In the genomic region with DNA sequence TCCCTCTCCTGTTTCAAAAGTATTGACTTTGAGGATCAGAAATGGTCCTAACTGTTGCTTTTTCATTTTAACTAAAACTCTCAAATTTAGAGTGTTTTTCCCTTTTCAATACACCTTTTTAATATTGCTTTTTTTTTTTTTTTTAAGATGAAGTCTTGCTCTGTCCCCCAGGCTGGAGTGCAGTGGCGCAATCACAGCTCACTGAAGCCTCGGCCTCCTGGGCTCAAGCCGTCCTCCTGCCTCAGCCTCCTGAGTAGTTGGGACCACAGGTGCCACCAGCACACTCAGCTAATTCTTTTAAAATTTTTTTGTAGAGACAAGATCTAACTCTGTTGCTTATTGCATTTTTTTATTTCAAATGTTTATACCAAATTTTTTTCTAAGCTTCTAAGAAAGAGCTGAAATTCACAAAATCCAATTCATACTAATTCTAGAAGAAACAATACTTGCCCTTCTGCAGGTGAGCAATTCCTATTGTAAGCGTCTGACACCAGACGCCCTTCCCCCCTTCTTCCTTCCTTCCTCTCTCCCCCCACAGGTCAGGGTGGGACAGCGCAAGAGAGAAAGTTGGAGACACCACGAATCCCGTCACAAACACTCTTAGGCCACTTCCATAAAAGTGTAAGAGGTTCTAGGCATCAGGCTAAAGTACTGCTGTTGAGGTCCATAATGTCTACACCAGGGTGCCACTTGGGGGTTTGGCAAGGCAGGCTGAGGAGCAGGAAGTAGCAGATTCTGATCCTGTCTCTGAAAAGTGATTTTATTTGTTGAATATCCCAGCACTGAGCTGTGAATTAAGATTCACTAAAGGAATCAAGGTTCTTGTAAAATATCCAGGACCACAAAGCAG, we compare ENCODE assay signal across 15 cellular contexts. TPM values are rescaled to one million over a fixed set of nuclear protein-coding genes. Genes with fewer than 3 reads are reported as not detected.
DNase-seq lines count a peak whose midpoint lies in the region; ATAC-seq and TF ChIP-seq lines count a peak whose summit lies in the region.
"Had no signal": no experiment of that assay in that cellular context is flagged by ENCODE, and none has a peak within 500 bp of the region (broad histone marks: within the 10 kb centered on the region; RNA-seq: fewer than 3 reads in every experiment).

No MANE protein-coding gene starts in this region.

- no peaks in the 10 kb centered on the region for H3K27me3 Mint-ChIP-seq in activated naive CD4-positive, alpha-beta T cell treated with anti-CD3 and anti-CD28 coated beads, Interleukin-2, amount 50 U/mL, for 24 hours
- H3K27me3 Mint-ChIP-seq in activated naive CD8-positive, alpha-beta T cell treated with anti-CD3 and anti-CD28 coated beads, Interleukin-2, amount 10 ng/mL, durations not matched to agents 7 days and 5 days: peaks cover 10% of the 10 kb centered on the region

- TF ChIP-seq CTCF in HCT116 (IDR thresholded peaks at IDR 0.05 in 2 of 3, conservative IDR thresholded peaks at IDR 0.05 in 1 of 3; ENCODE audit: borderline replicate concordance in 1 of 3, insufficient read depth in 1 of 3, low read depth in 2 of 3, low read length in 2 of 3): 0 out of 6 replicates have a peak, but pooled peaks of 1 of the 3 experiments have one; percentile 12

- H3K4me1 ChIP-seq in HCT116 (ENCODE audit: control insufficient read depth in 1 of 2, insufficient read depth in 2 of 2, low read length in 2 of 2): peaks cover 0 to 11% of the 10 kb centered on the region in 2 experiments; a peak in 3 of 4 replicates

- H3K4me3 ChIP-seq in HCT116 (replicated peaks in 1 of 2; ENCODE audit: low read depth in 1 of 2, low read length in 2 of 2): no peak overlapping the region
- H3K4me3 ChIP-seq: mucosa of descending colon, right lobe of liver had no signal

- TF ChIP-seq POLR2A in HCT116 (IDR thresholded peaks at IDR 0.05; ENCODE audit: borderline replicate concordance, extremely low read depth, insufficient read depth, insufficient read length): no peak

- H3K9me2 ChIP-seq in HCT116 (ENCODE audit: insufficient read depth): no peaks in the 10 kb centered on the region

- intact Hi-C loops in HCT116 (cut with micrococcal nuclease): no loop called here

- no TSS peak for BruUV-seq in HCT116 (replicated peaks; lab: Mats Ljungman, UMichigan)

- no peaks in the 10 kb centered on the region for H3K79me2 ChIP-seq in HCT116 (ENCODE audit: insufficient read depth, low read length)

- H3K27ac ChIP-seq in HCT116 (ENCODE audit: low read depth, low read length): no peak overlapping the region
- H3K27ac ChIP-seq: right lobe of liver had no signal

- no peak for DNase-seq in activated naive CD4-positive, alpha-beta T cell treated with Interleukin-2 at 50 U/mL for 16 hours
- no peak for DNase-seq in HCT116 (ENCODE audit: low read depth, low spot score)
- peak; percentile 24 for DNase-seq in activated naive CD8-positive, alpha-beta T cell treated with anti-CD3 and anti-CD28 coated beads, Interleukin-2, amount 10 ng/mL, durations not matched to agents 7 days and 5 days
- no peak for DNase-seq in stimulated activated naive CD8-positive, alpha-beta T cell treated with anti-CD3 and anti-CD28 coated beads, Interleukin-15, Interleukin-2, amounts not matched to agents 100 U/mL and 50 U/mL, for 24 hours
- DNase-seq in medulla oblongata (ENCODE audit: extremely low spot score): no peak
- DNase-seq in hippocampal formation (lab: John Stamatoyannopoulos, UW): no peak
- DNase-seq: activated CD4-positive, alpha-beta T cell treated with anti-CD3 and anti-CD28 coated beads for 1 hour; activated CD8-positive, alpha-beta memory T cell treated with anti-CD3 and anti-CD28 coated beads, Interleukin-2, amount 50 U/mL, for 4 hours; mucosa of descending colon; NCI-H1436 treated with DMSO at 0.1 percent for 48 hours; NCI-H82; T1000 had no signal

- H3K9me3 ChIP-seq in HCT116 (ENCODE audit: control insufficient read depth in 1 of 2, insufficient read depth in 1 of 2, low read depth in 1 of 2, low read length in 2 of 2): no peaks in the 10 kb centered on the region
- H3K9me3 ChIP-seq: mucosa of descending colon, right lobe of liver had no signal

- no peaks in the 10 kb centered on the region for H3K36me3 ChIP-seq in HCT116 (ENCODE audit: control insufficient read depth in 1 of 2, insufficient read depth in 2 of 2, low read length in 2 of 2)
- H3K36me3 ChIP-seq: right lobe of liver had no signal

- H3K27ac Mint-ChIP-seq in activated naive CD4-positive, alpha-beta T cell treated with anti-CD3 and anti-CD28 coated beads, Interleukin-2, amount 50 U/mL, for 24 hours: no peak overlapping the region
- H3K27ac Mint-ChIP-seq in activated naive CD8-positive, alpha-beta T cell treated with anti-CD3 and anti-CD28 coated beads, Interleukin-2, amount 10 ng/mL, durations not matched to agents 7 days and 5 days: peak overlapping the region; percentile 84

- peaks cover 34% of the 10 kb centered on the region for H3K4me1 Mint-ChIP-seq in activated naive CD4-positive, alpha-beta T cell treated with anti-CD3 and anti-CD28 coated beads, Interleukin-2, amount 50 U/mL, for 24 hours
- peaks cover 30% of the 10 kb centered on the region for H3K4me1 Mint-ChIP-seq in activated naive CD8-positive, alpha-beta T cell treated with anti-CD3 and anti-CD28 coated beads, Interleukin-2, amount 10 ng/mL, durations not matched to agents 7 days and 5 days

- CTCF ChIA-PET in HCT116 (lab: Charles Lee): no interaction called here

- no peak overlapping the region for H3K4me2 ChIP-seq in HCT116 (ENCODE audit: low read length)

- peak overlapping the region; percentile 19 for H3K4me3 Mint-ChIP-seq in activated naive CD4-positive, alpha-beta T cell treated with anti-CD3 and anti-CD28 coated beads, Interleukin-2, amount 50 U/mL, for 24 hours
- H3K4me3 Mint-ChIP-seq in activated naive CD8-positive, alpha-beta T cell treated with anti-CD3 and anti-CD28 coated beads, Interleukin-2, amount 10 ng/mL, durations not matched to agents 7 days and 5 days: peak overlapping the region; percentile 73

- peaks cover 8% of the 10 kb centered on the region for H3K36me3 Mint-ChIP-seq in activated naive CD4-positive, alpha-beta T cell treated with anti-CD3 and anti-CD28 coated beads, Interleukin-2, amount 50 U/mL, for 24 hours
- peaks cover 3% of the 10 kb centered on the region for H3K36me3 Mint-ChIP-seq in activated naive CD8-positive, alpha-beta T cell treated with anti-CD3 and anti-CD28 coated beads, Interleukin-2, amount 10 ng/mL, durations not matched to agents 7 days and 5 days

- H2AFZ ChIP-seq in HCT116 (ENCODE audit: low read depth, low read length, poor library complexity, severe bottlenecking): peak overlapping the region; percentile 85

- no peaks in the 10 kb centered on the region for H4K20me1 ChIP-seq in HCT116 (ENCODE audit: insufficient read depth)

- no peak for ATAC-seq in HCT116
- peak; percentile 39 for ATAC-seq in activated naive CD8-positive, alpha-beta T cell treated with anti-CD3 and anti-CD28 coated beads, Interleukin-2, amount 10 ng/mL, durations not matched to agents 7 days and 5 days (ENCODE audit: low read depth)
- ATAC-seq in stimulated activated naive CD8-positive, alpha-beta T cell treated with anti-CD3 and anti-CD28 coated beads, Interleukin-15, Interleukin-2, amounts not matched to agents 100 U/mL and 50 U/mL, for 24 hours: peak; percentile 33
- ATAC-seq in HG03175 (IDR thresholded peaks at IDR 0.05; ENCODE audit: unreplicated experiment): no peak
- ATAC-seq: mucosa of descending colon had no signal

- H3K9me3 Mint-ChIP-seq in activated naive CD4-positive, alpha-beta T cell treated with anti-CD3 and anti-CD28 coated beads, Interleukin-2, amount 50 U/mL, for 24 hours: no peaks in the 10 kb centered on the region
- H3K9me3 Mint-ChIP-seq in activated naive CD8-positive, alpha-beta T cell treated with anti-CD3 and anti-CD28 coated beads, Interleukin-2, amount 10 ng/mL, durations not matched to agents 7 days and 5 days: no peaks in the 10 kb centered on the region

- no peaks in the 10 kb centered on the region for H3K27me3 ChIP-seq in HCT116 (ENCODE audit: insufficient read depth, low read length)
- H3K27me3 ChIP-seq: right lobe of liver had no signal

- no peak for TF ChIP-seq RAD21 in HCT116 (IDR thresholded peaks at IDR 0.05; ENCODE audit: low read depth)

- POLR2A ChIA-PET in HCT116 (lab: Charles Lee): no interaction called here
- POLR2A ChIA-PET in activated naive CD8-positive, alpha-beta T cell treated with anti-CD3 and anti-CD28 coated beads, Interleukin-2, amount 10 ng/mL, durations not matched to agents 7 days and 5 days (lab: Charles Lee): interaction anchor here (0.9 to 1.0 kb wide), 2 partner anchors 9 to 13 kb away, joined by 3 to 4 read pairs; a partner anchor contains a TSS

- H3K9ac ChIP-seq in HCT116 (ENCODE audit: low read length): no peak overlapping the region

- RAD21 ChIA-PET in HCT116 (lab: Charles Lee; ENCODE audit: low non-redundant PET in 1 of 2, low total read pairs in 2 of 2, uncharacterized antibody in 2 of 2, unreplicated experiment in 2 of 2): no interaction called here

TF ChIP-seq in HCT116, 20 proteins besides CTCF, POLR2A, EP300 and RAD21 (continues in another document):
- TF ChIP-seq SIN3A (IDR thresholded peaks at IDR 0.05; ENCODE audit: low read depth) (no peak), ZNF274 (IDR thresholded peaks at IDR 0.05; ENCODE audit: low read depth, low read length) (no peak), CBX3 (IDR thresholded peaks at IDR 0.05; ENCODE audit: low read depth) (no peak), FOSL1 (IDR thresholded peaks at IDR 0.05; ENCODE audit: low read depth) (no peak), JUND (IDR thresholded peaks at IDR 0.05) (no peak)
- TF ChIP-seq, protein P1, sequence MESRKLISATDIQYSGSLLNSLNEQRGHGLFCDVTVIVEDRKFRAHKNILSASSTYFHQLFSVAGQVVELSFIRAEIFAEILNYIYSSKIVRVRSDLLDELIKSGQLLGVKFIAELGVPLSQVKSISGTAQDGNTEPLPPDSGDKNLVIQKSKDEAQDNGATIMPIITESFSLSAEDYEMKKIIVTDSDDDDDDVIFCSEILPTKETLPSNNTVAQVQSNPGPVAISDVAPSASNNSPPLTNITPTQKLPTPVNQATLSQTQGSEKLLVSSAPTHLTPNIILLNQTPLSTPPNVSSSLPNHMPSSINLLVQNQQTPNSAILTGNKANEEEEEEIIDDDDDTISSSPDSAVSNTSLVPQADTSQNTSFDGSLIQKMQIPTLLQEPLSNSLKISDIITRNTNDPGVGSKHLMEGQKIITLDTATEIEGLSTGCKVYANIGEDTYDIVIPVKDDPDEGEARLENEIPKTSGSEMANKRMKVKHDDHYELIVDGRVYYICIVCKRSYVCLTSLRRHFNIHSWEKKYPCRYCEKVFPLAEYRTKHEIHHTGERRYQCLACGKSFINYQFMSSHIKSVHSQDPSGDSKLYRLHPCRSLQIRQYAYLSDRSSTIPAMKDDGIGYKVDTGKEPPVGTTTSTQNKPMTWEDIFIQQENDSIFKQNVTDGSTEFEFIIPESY (IDR thresholded peaks at IDR 0.05; ENCODE audit: extremely low read depth, insufficient replicate concordance, low read length): no peak

RNA-seq across cellular contexts. Expression of a gene that starts 12.8 kb away (rescaled TPM):
- total RNA-seq in HCT116 (2021; ENCODE audit: unreplicated experiment): 5.3 TPM
- polyA plus RNA-seq in HCT116 (2012): 3.3 and 3.9 TPM in 2 replicates
- total RNA-seq in activated naive CD8-positive, alpha-beta T cell treated with anti-CD3 and anti-CD28 coated beads, Interleukin-2, amount 10 ng/mL, durations not matched to agents 7 days and 5 days: 10 to 100 TPM; 15.2 to 15.8 TPM

RNA-seq across cellular contexts. Expression of a gene that starts 28.4 kb away (rescaled TPM):
- 25.2 TPM for total RNA-seq in HCT116 (2021; ENCODE audit: unreplicated experiment)
- 12.7 and 15.7 TPM in 2 replicates for polyA plus RNA-seq in HCT116 (2012)
- 10 to 100 TPM; 34.9 to 35.8 TPM for total RNA-seq in activated naive CD8-positive, alpha-beta T cell treated with anti-CD3 and anti-CD28 coated beads, Interleukin-2, amount 10 ng/mL, durations not matched to agents 7 days and 5 days

Comparison
In these comparisons a context has a peak if more than half of its experiments do, and no peak if none do; other contexts are left out.
1. ATAC-seq: peak in activated naive CD8-positive, alpha-beta T cell treated with anti-CD3 and anti-CD28 coated beads, Interleukin-2, amount 10 ng/mL, durations not matched to agents 7 days and 5 days (single experiment) and stimulated activated naive CD8-positive, alpha-beta T cell treated with anti-CD3 and anti-CD28 coated beads, Interleukin-15, Interleukin-2, amounts not matched to agents 100 U/mL and 50 U/mL, for 24 hours (single experiment); none in HCT116 (single experiment) and HG03175 (single experiment).